Comparison of ENCODE assay signal across 24 cellular contexts in genomic region chr18:12939161-12939560, GRCh38.
"Had no signal": no experiment of that assay in that cellular context is flagged by ENCODE, and none has a peak within 500 bp of the region (broad histone marks: within the 10 kb centered on the region; RNA-seq: fewer than 3 reads in every experiment).

No MANE protein-coding gene starts in this region.

- H3K27ac ChIP-seq: ascending aorta, body of pancreas, PC-9 had no signal

- H3K9me3 ChIP-seq: ascending aorta, body of pancreas had no signal

- H3K27me3 ChIP-seq: ascending aorta, body of pancreas had no signal

- H3K36me3 Mint-ChIP-seq: activated CD4-positive, alpha-beta memory T cell treated with anti-CD3 and anti-CD28 coated beads for 36 hours; activated naive CD4-positive, alpha-beta T cell treated with anti-CD3 and anti-CD28 coated beads, Interleukin-2, amount 50 U/mL, for 72 hours had no signal

- H3K4me2 ChIP-seq: PC-9 had no signal

- H3K4me1 ChIP-seq: ascending aorta had no signal

- H3K4me1 Mint-ChIP-seq: activated B cell treated with CpG ODN at 0.5 μM for 24 hours had no signal

- H3K4me3 Mint-ChIP-seq: activated B cell treated with CpG ODN at 0.5 μM for 24 hours; activated CD4-positive, alpha-beta memory T cell treated with anti-CD3 and anti-CD28 coated beads for 36 hours; activated CD4-positive, alpha-beta T cell treated with anti-CD3 and anti-CD28 coated beads, Interleukin-2, amount 10 ng/mL, durations not matched to agents 7 days and 5 days; activated naive CD8-positive, alpha-beta T cell treated with anti-CD3 and anti-CD28 coated beads, Interleukin-2, amount 50 U/mL, for 24 hours; activated T-cell treated with anti-CD3 and anti-CD28 coated beads, Interleukin-2, amount 50 U/mL, for 4 hours; central memory CD8-positive, alpha-beta T cell; T-helper 17 cell had no signal

- H3K27ac Mint-ChIP-seq: activated B cell treated with CpG ODN at 0.5 μM for 24 hours; activated CD4-positive, alpha-beta memory T cell treated with anti-CD3 and anti-CD28 coated beads for 36 hours; activated CD4-positive, alpha-beta T cell treated with anti-CD3 and anti-CD28 coated beads, Interleukin-2, amount 10 ng/mL, durations not matched to agents 7 days and 5 days; activated naive CD4-positive, alpha-beta T cell treated with anti-CD3 and anti-CD28 coated beads, Interleukin-2, amount 50 U/mL, for 72 hours; activated naive CD8-positive, alpha-beta T cell treated with anti-CD3 and anti-CD28 coated beads, Interleukin-2, amount 50 U/mL, for 24 hours; T-helper 17 cell had no signal

- H2AFZ ChIP-seq: PC-9 had no signal

- ATAC-seq: activated naive CD4-positive, alpha-beta T cell treated with anti-CD3 and anti-CD28 coated beads, Interleukin-2, amount 50 U/mL, for 72 hours; activated naive CD8-positive, alpha-beta T cell treated with anti-CD3 and anti-CD28 coated beads, Interleukin-2, amount 50 U/mL, for 24 hours; activated T-cell treated with anti-CD3 and anti-CD28 coated beads, Interleukin-2, amount 50 U/mL, for 4 hours; body of pancreas; T-helper 17 cell had no signal

- DNase-seq: activated B cell treated with CpG ODN at 0.5 μM for 24 hours; activated CD4-positive, alpha-beta memory T cell treated with anti-CD3 and anti-CD28 coated beads for 36 hours; activated CD4-positive, alpha-beta T cell treated with anti-CD3 and anti-CD28 coated beads, Interleukin-2, amount 10 ng/mL, durations not matched to agents 7 days and 5 days; activated CD8-positive, alpha-beta memory T cell treated with anti-CD3 and anti-CD28 coated beads for 24 hours; activated effector memory CD4-positive, alpha-beta T cell treated with anti-CD3 and anti-CD28 coated beads, Interleukin-2, amount 50 U/mL, for 16 hours; activated naive CD4-positive, alpha-beta T cell treated with Interleukin-2 at 50 U/mL for 16 hours; activated naive CD8-positive, alpha-beta T cell treated with anti-CD3 and anti-CD28 coated beads, Interleukin-2, amount 50 U/mL, for 24 hours; activated T-cell treated with anti-CD3 and anti-CD28 coated beads, Interleukin-2, amount 50 U/mL, for 4 hours; amniotic stem cell; body of pancreas; Kasumi-1; NCI-H1092; NCI-H187; NCI-H2081; NCI-H226; NCI-H526; NCI-H82; PC-9; SIG-M5; T-helper 17 cell; T-helper 9 cell had no signal

- H3K27me3 Mint-ChIP-seq: central memory CD8-positive, alpha-beta T cell had no signal

- H3K4me3 ChIP-seq: ascending aorta, body of pancreas, PC-9 had no signal

- H3K36me3 ChIP-seq: ascending aorta had no signal

- H3K9me3 Mint-ChIP-seq: activated B cell treated with CpG ODN at 0.5 μM for 24 hours; activated CD4-positive, alpha-beta memory T cell treated with anti-CD3 and anti-CD28 coated beads for 36 hours; activated CD4-positive, alpha-beta T cell treated with anti-CD3 and anti-CD28 coated beads, Interleukin-2, amount 10 ng/mL, durations not matched to agents 7 days and 5 days; activated naive CD4-positive, alpha-beta T cell treated with anti-CD3 and anti-CD28 coated beads, Interleukin-2, amount 50 U/mL, for 72 hours; activated naive CD8-positive, alpha-beta T cell treated with anti-CD3 and anti-CD28 coated beads, Interleukin-2, amount 50 U/mL, for 24 hours; activated T-cell treated with anti-CD3 and anti-CD28 coated beads, Interleukin-2, amount 50 U/mL, for 4 hours; central memory CD8-positive, alpha-beta T cell had no signal
